ENCODE assay signal across 13 cellular contexts in the genomic region with DNA sequence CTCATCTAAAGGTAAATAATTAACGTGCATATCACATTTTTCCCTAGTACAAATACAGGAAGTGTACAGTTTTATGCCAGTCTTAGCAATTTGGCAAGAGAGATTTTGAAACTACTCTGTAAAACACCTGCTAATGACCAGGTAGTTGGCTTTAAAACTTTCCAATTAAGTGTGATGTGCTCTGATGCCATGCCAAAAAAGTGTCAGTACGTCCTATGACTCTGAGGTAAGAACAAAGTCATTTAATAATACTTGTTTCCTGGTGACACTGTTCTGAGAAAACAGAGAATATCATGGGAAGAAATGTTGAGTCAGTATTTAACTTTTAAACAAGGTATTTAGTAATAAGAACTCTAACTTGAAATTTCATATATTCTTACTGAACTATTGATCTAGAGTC. TPM values are rescaled to one million over a fixed set of nuclear protein-coding genes. Genes with fewer than 3 reads are reported as not detected.
DNase-seq lines count a peak whose midpoint lies in the region; FAIRE-seq and TF ChIP-seq lines count a peak whose summit lies in the region.
"Had no signal": no experiment of that assay in that cellular context is flagged by ENCODE, and none has a peak within 500 bp of the region (broad histone marks: within the 10 kb centered on the region; RNA-seq: fewer than 3 reads in every experiment).

No MANE protein-coding gene starts in this region.

- H3K36me3 ChIP-seq in HEK293 (ENCODE audit: control insufficient read depth in 2 of 2, insufficient read depth in 1 of 2, low read length in 2 of 2): no peaks in the 10 kb centered on the region; a peak in 1 of 3 replicates
- no peaks in the 10 kb centered on the region for H3K36me3 ChIP-seq in smooth muscle cell (ENCODE audit: low read depth)

- CTCF ChIA-PET in HEK293 (lab: Yijun Ruan, JAX): interaction anchor here (0.6 to 1.0 kb wide), 3 partner anchors 66 to 745 kb away, joined by 3 read pairs; a partner anchor contains a TSS

- H3K9ac ChIP-seq in smooth muscle cell (ENCODE audit: low read depth): no peak overlapping the region

- H3K27ac ChIP-seq in HEK293 (ENCODE audit: extremely low read depth, low read depth, low read length) (no peak overlapping the region), smooth muscle cell (ENCODE audit: low read depth) (no peak overlapping the region)

- H3K9me3 ChIP-seq in HEK293 (ENCODE audit: control insufficient read depth, insufficient read depth, low read depth, low read length): no peaks in the 10 kb centered on the region
- H3K9me3 ChIP-seq in smooth muscle cell (replicated peaks; ENCODE audit: low read depth): no peaks in the 10 kb centered on the region

- POLR2A ChIA-PET in HEK293 (lab: Yijun Ruan, JAX): no interaction called here

- TF ChIP-seq CTCF in GM12865 (IDR thresholded peaks at IDR 0.05; ENCODE audit: insufficient read depth, low read depth, low read length, missing control alignments) (no peak), HEK293 (tag by site-specific recombination; IDR thresholded peaks at IDR 0.05) (no peak), smooth muscle cell (IDR thresholded peaks at IDR 0.05; ENCODE audit: borderline replicate concordance, insufficient read depth, poor library complexity, severe bottlenecking) (no peak)

- no peak for FAIRE-seq in RCC 7860 (lab: Jason Lieb, UNC)

- H3F3A ChIP-seq in smooth muscle cell (ENCODE audit: low read depth): no peaks in the 10 kb centered on the region

- DNase-seq in GM12865 (ENCODE audit: low read depth) (peak; percentile 32), RCC 7860 (ENCODE audit: low spot score) (peak; percentile 51), kidney glomerular epithelial cell (lab: John Stamatoyannopoulos, UW) (peak; percentile 67), GM19240 (ENCODE audit: insufficient read length, low spot score) (no peak), KBM-7 (no peak), smooth muscle cell (lab: John Stamatoyannopoulos, UW; ENCODE audit: unreplicated experiment) (no peak), NCI-H2227 (lab: John Stamatoyannopoulos, UW; ENCODE audit: unreplicated experiment) (no peak)
- DNase-seq: activated naive CD4-positive, alpha-beta T cell treated with anti-CD3 and anti-CD28 coated beads, Interleukin-2, amount 10 ng/mL, durations not matched to agents 7 days and 5 days; effector memory CD4-positive, alpha-beta T cell; immature natural killer cell; IMR-90; right cardiac atrium had no signal

- H3K4me3 ChIP-seq in GM12865 (ENCODE audit: low read depth, low read length) (no peak overlapping the region), HEK293 (ENCODE audit: low read depth, low read length) (no peak overlapping the region), smooth muscle cell (no peak overlapping the region)

- no peak overlapping the region for H2AFZ ChIP-seq in smooth muscle cell (ENCODE audit: low read depth)

- H3K4me1 ChIP-seq in HEK293 (ENCODE audit: control insufficient read depth, insufficient read depth, low read length) (peaks cover 49% of the 10 kb centered on the region), smooth muscle cell (ENCODE audit: low read depth) (no peaks in the 10 kb centered on the region)

- WGBS in smooth muscle cell (ENCODE audit: low lambda C conversion rate): 91% methylated on average over 2 of the region's 2 CpGs

- in situ Hi-C loops in KBM-7 (cut with MboI; ENCODE audit: low pct_unique_long_range_greater_than_20kb, low sequenced_read_pairs): no loop called here

- H3K79me2 ChIP-seq in smooth muscle cell (ENCODE audit: low read depth): peaks cover 94% of the 10 kb centered on the region

- H3K4me2 ChIP-seq in smooth muscle cell: no peak overlapping the region

- H4K20me1 ChIP-seq in smooth muscle cell (ENCODE audit: low read depth): peaks cover 100% of the 10 kb centered on the region

- H3K27me3 ChIP-seq in smooth muscle cell (ENCODE audit: low read depth): no peaks in the 10 kb centered on the region

TF ChIP-seq in HEK293, 187 proteins besides CTCF, POLR2A, EP300 and RAD21:
- 0 out of 2 replicates have a peak, but pooled peaks have one; percentile 34 for TF ChIP-seq ZNF629 (tag by site-specific recombination; IDR thresholded peaks at IDR 0.05)
- TF ChIP-seq PRDM1 (tag by site-specific recombination; IDR thresholded peaks at IDR 0.05): peak; percentile 57; the same call in 1 of the 2 replicates
- no peak for TF ChIP-seq ZNF37A (tag by site-specific recombination; IDR thresholded peaks at IDR 0.05)
- TF ChIP-seq OSR2 (tag by site-specific recombination; IDR thresholded peaks at IDR 0.05): peak; percentile 76; the same call in 1 of the 2 replicates
- TF ChIP-seq ZNF664 (tag by site-specific recombination; IDR thresholded peaks at IDR 0.05): peak; percentile 41; the same call in 1 of the 2 replicates
- peak; percentile 73 for TF ChIP-seq ZNF366 (tag by site-specific recombination; conservative IDR thresholded peaks at IDR 0.05)
- TF ChIP-seq, protein P1, sequence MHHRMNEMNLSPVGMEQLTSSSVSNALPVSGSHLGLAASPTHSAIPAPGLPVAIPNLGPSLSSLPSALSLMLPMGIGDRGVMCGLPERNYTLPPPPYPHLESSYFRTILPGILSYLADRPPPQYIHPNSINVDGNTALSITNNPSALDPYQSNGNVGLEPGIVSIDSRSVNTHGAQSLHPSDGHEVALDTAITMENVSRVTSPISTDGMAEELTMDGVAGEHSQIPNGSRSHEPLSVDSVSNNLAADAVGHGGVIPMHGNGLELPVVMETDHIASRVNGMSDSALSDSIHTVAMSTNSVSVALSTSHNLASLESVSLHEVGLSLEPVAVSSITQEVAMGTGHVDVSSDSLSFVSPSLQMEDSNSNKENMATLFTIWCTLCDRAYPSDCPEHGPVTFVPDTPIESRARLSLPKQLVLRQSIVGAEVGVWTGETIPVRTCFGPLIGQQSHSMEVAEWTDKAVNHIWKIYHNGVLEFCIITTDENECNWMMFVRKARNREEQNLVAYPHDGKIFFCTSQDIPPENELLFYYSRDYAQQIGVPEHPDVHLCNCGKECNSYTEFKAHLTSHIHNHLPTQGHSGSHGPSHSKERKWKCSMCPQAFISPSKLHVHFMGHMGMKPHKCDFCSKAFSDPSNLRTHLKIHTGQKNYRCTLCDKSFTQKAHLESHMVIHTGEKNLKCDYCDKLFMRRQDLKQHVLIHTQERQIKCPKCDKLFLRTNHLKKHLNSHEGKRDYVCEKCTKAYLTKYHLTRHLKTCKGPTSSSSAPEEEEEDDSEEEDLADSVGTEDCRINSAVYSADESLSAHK (tag by site-specific recombination; IDR thresholded peaks at IDR 0.05): no peak
- peak; percentile 91 for TF ChIP-seq SP7 (tag by site-specific recombination; IDR thresholded peaks at IDR 0.05)
- TF ChIP-seq ZNF585B (tag by site-specific recombination; IDR thresholded peaks at IDR 0.05): no peak
- TF ChIP-seq, protein P2, sequence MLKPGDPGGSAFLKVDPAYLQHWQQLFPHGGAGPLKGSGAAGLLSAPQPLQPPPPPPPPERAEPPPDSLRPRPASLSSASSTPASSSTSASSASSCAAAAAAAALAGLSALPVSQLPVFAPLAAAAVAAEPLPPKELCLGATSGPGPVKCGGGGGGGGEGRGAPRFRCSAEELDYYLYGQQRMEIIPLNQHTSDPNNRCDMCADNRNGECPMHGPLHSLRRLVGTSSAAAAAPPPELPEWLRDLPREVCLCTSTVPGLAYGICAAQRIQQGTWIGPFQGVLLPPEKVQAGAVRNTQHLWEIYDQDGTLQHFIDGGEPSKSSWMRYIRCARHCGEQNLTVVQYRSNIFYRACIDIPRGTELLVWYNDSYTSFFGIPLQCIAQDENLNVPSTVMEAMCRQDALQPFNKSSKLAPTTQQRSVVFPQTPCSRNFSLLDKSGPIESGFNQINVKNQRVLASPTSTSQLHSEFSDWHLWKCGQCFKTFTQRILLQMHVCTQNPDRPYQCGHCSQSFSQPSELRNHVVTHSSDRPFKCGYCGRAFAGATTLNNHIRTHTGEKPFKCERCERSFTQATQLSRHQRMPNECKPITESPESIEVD (tag by site-specific recombination; IDR thresholded peaks at IDR 0.05): peak; percentile 92

RNA-seq across cellular contexts. Expression of a gene that starts 9.6 kb away (rescaled TPM):
- total RNA-seq in smooth muscle cell: 20.5 and 22.1 TPM in 2 replicates
- 5.2 and 6.3 TPM in 2 replicates for polyA plus RNA-seq in smooth muscle cell

Comparison
In these comparisons a context has a peak if more than half of its experiments do, and no peak if none do; other contexts are left out.
1. DNase-seq: peak in GM12865 (single experiment), RCC 7860 (single experiment) and kidney glomerular epithelial cell (single experiment); none in GM19240 (single experiment), KBM-7 (single experiment), smooth muscle cell (single experiment) and NCI-H2227 (single experiment).